Comparison of ENCODE assay signal across 12 cellular contexts in genomic region chr16:23837553-23838308, GRCh38. TPM values are rescaled to one million over a fixed set of nuclear protein-coding genes. Genes with fewer than 3 reads are reported as not detected.
DNase-seq lines count a peak whose midpoint lies in the region; FAIRE-seq and TF ChIP-seq lines count a peak whose summit lies in the region.
"Had no signal": no experiment of that assay in that cellular context is flagged by ENCODE, and none has a peak within 500 bp of the region (broad histone marks: within the 10 kb centered on the region; RNA-seq: fewer than 3 reads in every experiment).

No MANE protein-coding gene starts in this region.

- TF ChIP-seq CTCF in OCI-LY3 (IDR thresholded peaks at IDR 0.05; ENCODE audit: low read depth, low read length), result no peak

- H3K4me3 ChIP-seq in OCI-LY3 (ENCODE audit: low read length) (peak overlapping the region; percentile 4; the same call in 1 of the 2 replicates), small intestine (ENCODE audit: low read depth in 1 of 2, low read length in 2 of 2) (peak overlapping the region; percentile 32 to 78)
- H3K4me3 ChIP-seq in effector memory CD4-positive, alpha-beta T cell (ENCODE audit: insufficient read depth, low read depth, low read length, poor library complexity, severe bottlenecking), result peak overlapping the region; percentile 88

- H2AFZ ChIP-seq in OCI-LY3 (ENCODE audit: low read depth, low read length), result no peak overlapping the region

- H3K27ac ChIP-seq in OCI-LY3 (ENCODE audit: low read length) (no peak overlapping the region), small intestine (ENCODE audit: low read depth in 1 of 2, low read length in 1 of 2) (no peak overlapping the region)
- peak overlapping the region; percentile 49 for H3K27ac ChIP-seq in effector memory CD4-positive, alpha-beta T cell (ENCODE audit: insufficient read depth, low read length, poor library complexity, severe bottlenecking)

- H3K27me3 ChIP-seq in OCI-LY3 (ENCODE audit: low read depth, low read length), result peaks cover 64% of the 10 kb centered on the region
- H3K27me3 ChIP-seq in effector memory CD4-positive, alpha-beta T cell (replicated peaks; ENCODE audit: control insufficient read depth, insufficient read depth, low read length, poor library complexity, severe bottlenecking), result no peaks in the 10 kb centered on the region
- no peaks in the 10 kb centered on the region for H3K27me3 ChIP-seq in small intestine (ENCODE audit: control insufficient read depth in 2 of 2, insufficient read depth in 2 of 2, low read length in 2 of 2)

- peaks cover 22% of the 10 kb centered on the region; the same call in 1 of the 2 replicates for H4K20me1 ChIP-seq in OCI-LY3 (ENCODE audit: insufficient read depth, low read length)

- TF ChIP-seq POLR2A in GM12892 (IDR thresholded peaks at IDR 0.05; ENCODE audit: low read depth, low read length), result no peak

- 34 to 42% (median 42%) methylated on average over 16 of the region's 16 CpGs for WGBS in small intestine, 3 donors

- no peak overlapping the region for H3K9ac ChIP-seq in OCI-LY3 (ENCODE audit: low read length)

- H3K79me2 ChIP-seq in OCI-LY3 (ENCODE audit: low read length), result no peaks in the 10 kb centered on the region

- FAIRE-seq in GM12892 (lab: Jason Lieb, UNC) (peak; percentile 82), small intestine (lab: Jason Lieb, UNC) (no peak)

- no peak for DNase-seq in GM12892 (ENCODE audit: insufficient read length)
- no peak for DNase-seq in effector memory CD4-positive, alpha-beta T cell
- no peak for DNase-seq in small intestine
- DNase-seq in stimulated activated CD4-positive, alpha-beta T cell treated with anti-CD3 and anti-CD28 coated beads, Interleukin-4, amount 100 ng/mL, for 1 hour, result no peak
- no peak for DNase-seq in mucosa of gallbladder (ENCODE audit: low spot score)
- no peak for DNase-seq in pons (ENCODE audit: low spot score)
- DNase-seq in stimulated activated CD4-positive, alpha-beta T cell treated with anti-CD3 and anti-CD28 coated beads, Interleukin-12 subunit alpha, Interleukin-12 subunit beta, amount 100 ng/mL, for 4 hours, result no peak
- DNase-seq: HCEC 1CT, heart left ventricle, NCI-H82 had no signal

- H3K4me1 ChIP-seq in OCI-LY3 (ENCODE audit: low read length) (peaks cover 49% of the 10 kb centered on the region), small intestine (ENCODE audit: control insufficient read depth in 2 of 2, insufficient read depth in 1 of 2, low read depth in 1 of 2, low read length in 1 of 2) (peaks cover 0 to 2% of the 10 kb centered on the region in 2 donors)
- peaks cover 29% of the 10 kb centered on the region for H3K4me1 ChIP-seq in effector memory CD4-positive, alpha-beta T cell (ENCODE audit: control insufficient read depth, insufficient read depth, low read length, poor library complexity, severe bottlenecking)

- H3K9me3 ChIP-seq in OCI-LY3 (ENCODE audit: insufficient read depth, low read length) (no peaks in the 10 kb centered on the region), small intestine (ENCODE audit: control insufficient read depth, low read depth) (no peaks in the 10 kb centered on the region)
- no peaks in the 10 kb centered on the region for H3K9me3 ChIP-seq in effector memory CD4-positive, alpha-beta T cell (ENCODE audit: control insufficient read depth, low read length)
- H3K9me3 ChIP-seq: heart left ventricle had no signal

- H3K4me2 ChIP-seq in OCI-LY3 (ENCODE audit: low read length), result peak overlapping the region; percentile 70

- H3K36me3 ChIP-seq in OCI-LY3 (replicated peaks; ENCODE audit: low read depth, low read length), result no peaks in the 10 kb centered on the region
- H3K36me3 ChIP-seq in effector memory CD4-positive, alpha-beta T cell (ENCODE audit: control insufficient read depth, insufficient read depth, low read length), result peaks cover 4% of the 10 kb centered on the region
- H3K36me3 ChIP-seq in small intestine (ENCODE audit: control insufficient read depth in 2 of 2, insufficient read depth in 2 of 2, low read length in 2 of 2), result no peaks in the 10 kb centered on the region
- H3K36me3 ChIP-seq: heart left ventricle had no signal

RNA-seq across cellular contexts. Expression of gene PRKCB, which starts 1.9 kb away (rescaled TPM):
- 107 TPM for polyA plus RNA-seq in GM12892 (2012; ENCODE audit: missing spikeins)
- polyA plus RNA-seq in small intestine, result 1 to 10 TPM; 2.3 to 5.1 (median 2.9) TPM
- 9.6 TPM for total RNA-seq in mucosa of gallbladder
- total RNA-seq: renal cortical epithelial cell had no signal

Comparison
In these comparisons a context has a peak if more than half of its experiments do, and no peak if none do; other contexts are left out.
1. H3K4me3 ChIP-seq: peak in every context shown above with its lines; median percentile 88 in effector memory CD4-positive, alpha-beta T cell; 55 in small intestine; 4 in OCI-LY3.